In genomic region chr5:59036274-59036961, GRCh38 we compare ENCODE assay signal across 8 cellular contexts.
DNase-seq lines count a peak whose midpoint lies in the region; ATAC-seq and TF ChIP-seq lines count a peak whose summit lies in the region.

No MANE protein-coding gene starts in this region.

- H3K4me1 ChIP-seq in mucosa of descending colon (ENCODE audit: low read depth), result peaks cover 15% of the 10 kb centered on the region

- no peak overlapping the region for H3K4me3 ChIP-seq in mucosa of descending colon

- intact Hi-C loops in mucosa of descending colon (cut with DNase I, micrococcal nuclease), result loop anchor here in 1 of 2 donors (5.0 kb wide), 1 partner anchor 91 kb away; no protein-coding TSS in a partner anchor
- intact Hi-C loops in posterior cingulate gyrus (cut with DNase I), result loop anchor here (5.0 kb wide), 1 partner anchor 136 kb away; no protein-coding TSS in a partner anchor

- H3K4me1 Mint-ChIP-seq in activated naive CD8-positive, alpha-beta T cell treated with anti-CD3 and anti-CD28 coated beads for 36 hours, result peaks cover 49% of the 10 kb centered on the region

- DNase-seq in GM04504 (ENCODE audit: low read depth) (peak; percentile 91), mucosa of descending colon (no peak), NCI-H1436 (lab: John Stamatoyannopoulos, UW) (no peak), posterior cingulate gyrus (no peak)
- peak; percentile 56 for DNase-seq in activated naive CD8-positive, alpha-beta T cell treated with anti-CD3 and anti-CD28 coated beads for 36 hours

- peak overlapping the region; percentile 97 for H3K27ac Mint-ChIP-seq in activated naive CD8-positive, alpha-beta T cell treated with anti-CD3 and anti-CD28 coated beads for 36 hours

- H3K36me3 ChIP-seq in mucosa of descending colon (ENCODE audit: low read depth), result no peaks in the 10 kb centered on the region

- TF ChIP-seq CTCF in mucosa of descending colon (IDR thresholded peaks at IDR 0.05), result no peak

- H3K4me3 Mint-ChIP-seq in activated naive CD8-positive, alpha-beta T cell treated with anti-CD3 and anti-CD28 coated beads for 36 hours, result peak overlapping the region; percentile 84

- H3K9me3 ChIP-seq in mucosa of descending colon, result no peaks in the 10 kb centered on the region

- H3K27me3 Mint-ChIP-seq in activated naive CD8-positive, alpha-beta T cell treated with anti-CD3 and anti-CD28 coated beads for 36 hours, result no peaks in the 10 kb centered on the region

- ATAC-seq in mucosa of descending colon (peak; percentile 55), HG02571 (IDR thresholded peaks at IDR 0.05; ENCODE audit: unreplicated experiment) (no peak), GM19452 (IDR thresholded peaks at IDR 0.05; ENCODE audit: unreplicated experiment) (no peak)

- peaks cover 53% of the 10 kb centered on the region for H3K36me3 Mint-ChIP-seq in activated naive CD8-positive, alpha-beta T cell treated with anti-CD3 and anti-CD28 coated beads for 36 hours

- no peaks in the 10 kb centered on the region for H3K9me3 Mint-ChIP-seq in activated naive CD8-positive, alpha-beta T cell treated with anti-CD3 and anti-CD28 coated beads for 36 hours

TF ChIP-seq in PFSK-1, 5 proteins besides CTCF, POLR2A, EP300 and RAD21:
- TF ChIP-seq TAF1 (IDR thresholded peaks at IDR 0.05; ENCODE audit: borderline replicate concordance, insufficient read depth, low read length) (peak; percentile 56; the same call in 1 of the 2 replicates), FOXP2 (optimal IDR thresholded peaks at IDR 0.05; ENCODE audit: borderline replicate concordance, extremely low read depth, extremely low read length, insufficient read depth) (peak; percentile 94), REST (IDR thresholded peaks at IDR 0.05; ENCODE audit: insufficient read depth in 1 of 2, low read depth in 2 of 2, low read length in 2 of 2) (no peak), POLR2AphosphoS5 (IDR thresholded peaks at IDR 0.05; ENCODE audit: low read depth, low read length) (no peak), SIN3A (IDR thresholded peaks at IDR 0.05; ENCODE audit: borderline replicate concordance, insufficient read depth, low read length) (peak; percentile 100)
TF ChIP-seq in PFSK-1: peak in this region for 3.

Comparison
In these comparisons a context has a peak if more than half of its experiments do, and no peak if none do; other contexts are left out.
1. DNase-seq: peak in GM04504 (single experiment) and activated naive CD8-positive, alpha-beta T cell treated with anti-CD3 and anti-CD28 coated beads for 36 hours (single experiment); none in mucosa of descending colon (0 of 3), NCI-H1436 (single experiment) and posterior cingulate gyrus (0 of 10).